ENCODE assay signal across 9 cellular contexts in genomic region chr10:83253272-83253671, GRCh38.
"Had no signal": no experiment of that assay in that cellular context is flagged by ENCODE, and none has a peak within 500 bp of the region (broad histone marks: within the 10 kb centered on the region; RNA-seq: fewer than 3 reads in every experiment).

No MANE protein-coding gene starts in this region.

- H2AFZ ChIP-seq: GM23338 had no signal

- DNase-seq: H9, HCEC 1CT, HFFc6, KG1 had no signal

- H3K4me3 ChIP-seq: GM23338 had no signal

- ATAC-seq: GM23338, HepG2 had no signal

- H3K27ac ChIP-seq: HL-60 had no signal

- H3K4me2 ChIP-seq: GM23338 had no signal

- FAIRE-seq: H1, H54, HepG2 had no signal
